13 cellular contexts compared by ENCODE assay signal in the genomic region with DNA sequence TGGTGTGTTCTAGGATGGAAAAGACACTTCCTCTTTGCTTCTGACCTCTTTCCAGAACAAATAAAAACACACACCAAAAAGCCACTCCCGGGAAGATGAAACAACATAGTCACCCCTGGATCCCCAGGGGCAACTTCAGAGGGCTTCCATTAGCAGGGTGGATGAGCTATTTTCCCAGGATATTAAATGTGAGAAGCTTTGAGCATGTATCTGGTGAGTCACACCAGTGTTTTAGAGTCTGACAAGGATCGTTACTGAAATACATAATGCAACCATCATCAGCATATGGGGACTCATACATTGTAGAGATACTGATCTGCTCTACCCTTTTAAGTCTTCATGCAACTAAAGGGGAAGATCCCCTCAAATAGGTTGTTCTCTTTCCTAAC.
DNase-seq lines count a peak whose midpoint lies in the region; ATAC-seq and TF ChIP-seq lines count a peak whose summit lies in the region.
"Had no signal": no experiment of that assay in that cellular context is flagged by ENCODE, and none has a peak within 500 bp of the region (broad histone marks: within the 10 kb centered on the region; RNA-seq: fewer than 3 reads in every experiment).

No MANE protein-coding gene starts in this region.

- H3K4me3 ChIP-seq in BLaER1 treated with 17β-estradiol and CSF1 and Interleukin-3, amounts not matched to agents 10 nM and 100 nM = no peak overlapping the region
- no peak overlapping the region for H3K4me3 ChIP-seq in ascending aorta
- H3K4me3 ChIP-seq: cardiac muscle cell had no signal

- TF ChIP-seq CTCF in mesothelial cell of epicardium (IDR thresholded peaks at IDR 0.05; ENCODE audit: unreplicated experiment) = no peak
- TF ChIP-seq CTCF in ascending aorta (IDR thresholded peaks at IDR 0.05) = no peak

- no peaks in the 10 kb centered on the region for H3K27me3 Mint-ChIP-seq in mesothelial cell of epicardium (ENCODE audit: low read depth)
- H3K27me3 Mint-ChIP-seq: progenitor cell of endocrine pancreas had no signal

- H3K27ac ChIP-seq in BLaER1 treated with 17β-estradiol and CSF1 and Interleukin-3, amounts not matched to agents 10 nM and 100 nM = peak overlapping the region in 5 of 11 experiments; percentile 31 to 58 (median 45); a peak in 6 of 22 replicates
- H3K27ac ChIP-seq in ascending aorta = no peak overlapping the region
- H3K27ac ChIP-seq: WERI-Rb-1 had no signal

- H4K20me1 ChIP-seq in BLaER1 treated with 17β-estradiol and CSF1 and Interleukin-3, amounts not matched to agents 10 nM and 100 nM = no peaks in the 10 kb centered on the region

- peak overlapping the region in 7 of 11 experiments; percentile 28 to 77 (median 63); a peak in 10 of 22 replicates for H3K4me2 ChIP-seq in BLaER1 treated with 17β-estradiol and CSF1 and Interleukin-3, amounts not matched to agents 10 nM and 100 nM

- DNase-seq in LHCN-M2 (ENCODE audit: low read depth) = peak; percentile 93
- peak; percentile 66 for DNase-seq in brain pericyte (ENCODE audit: low read depth, low spot score)
- DNase-seq in mesothelial cell of epicardium (ENCODE audit: low spot score in 2 of 2, unreplicated experiment in 2 of 2) = no peak
- no peak for DNase-seq in activated CD8-positive, alpha-beta memory T cell treated with anti-CD3 and anti-CD28 coated beads for 24 hours
- no peak for DNase-seq in ascending aorta (ENCODE audit: low spot score in 2 of 2)
- no peak for DNase-seq in stimulated activated CD4-positive, alpha-beta T cell treated with anti-CD3 and anti-CD28 coated beads, Interleukin-2, amount 100 ng/mL, for 24 hours
- DNase-seq: DMS 273 treated with DMSO at 0.1 percent for 48 hours, NCI-H526, WERI-Rb-1 had no signal

- H3K9ac ChIP-seq in BLaER1 treated with 17β-estradiol and CSF1 and Interleukin-3, amounts not matched to agents 10 nM and 100 nM = no peak overlapping the region

- no peak overlapping the region for H3K4me3 Mint-ChIP-seq in mesothelial cell of epicardium

- no peaks in the 10 kb centered on the region for H3K9me3 Mint-ChIP-seq in mesothelial cell of epicardium

- H3K27me3 ChIP-seq in BLaER1 treated with 17β-estradiol and CSF1 and Interleukin-3, amounts not matched to agents 10 nM and 100 nM = no peaks in the 10 kb centered on the region
- H3K27me3 ChIP-seq in ascending aorta = no peaks in the 10 kb centered on the region
- H3K27me3 ChIP-seq: cardiac muscle cell had no signal

- H3K27ac Mint-ChIP-seq in mesothelial cell of epicardium = peak overlapping the region; percentile 59

- no peaks in the 10 kb centered on the region for H3K36me3 ChIP-seq in BLaER1 treated with 17β-estradiol and CSF1 and Interleukin-3, amounts not matched to agents 10 nM and 100 nM
- H3K36me3 ChIP-seq in ascending aorta = no peaks in the 10 kb centered on the region
- H3K36me3 ChIP-seq: cardiac muscle cell, WERI-Rb-1 had no signal

- ATAC-seq in HG02623 (IDR thresholded peaks at IDR 0.05; ENCODE audit: unreplicated experiment) = no peak

- no peaks in the 10 kb centered on the region for H3K36me3 Mint-ChIP-seq in mesothelial cell of epicardium

- peaks cover 11% of the 10 kb centered on the region for H3K4me1 Mint-ChIP-seq in mesothelial cell of epicardium

- intact Hi-C loops in ascending aorta (cut with DNase I) = no loop called here

- H3K9me3 ChIP-seq in BLaER1 treated with 17β-estradiol and CSF1 and Interleukin-3, amounts not matched to agents 10 nM and 100 nM (replicated peaks in 1 of 11) = no peaks in the 10 kb centered on the region
- H3K9me3 ChIP-seq in ascending aorta = no peaks in the 10 kb centered on the region

- H3K4me1 ChIP-seq in BLaER1 treated with 17β-estradiol and CSF1 and Interleukin-3, amounts not matched to agents 10 nM and 100 nM = peaks cover 23 to 50% (median 38%) of the 10 kb centered on the region in 10 experiments
- H3K4me1 ChIP-seq in ascending aorta = no peaks in the 10 kb centered on the region

Comparison
In these comparisons a context has a peak if more than half of its experiments do, and no peak if none do; other contexts are left out.
1. DNase-seq: peak in LHCN-M2 (single experiment) and brain pericyte (single experiment); none in mesothelial cell of epicardium (0 of 2), activated CD8-positive, alpha-beta memory T cell treated with anti-CD3 and anti-CD28 coated beads for 24 hours (single experiment), ascending aorta (0 of 2) and stimulated activated CD4-positive, alpha-beta T cell treated with anti-CD3 and anti-CD28 coated beads, Interleukin-2, amount 100 ng/mL, for 24 hours (0 of 2).